In the genomic region with DNA sequence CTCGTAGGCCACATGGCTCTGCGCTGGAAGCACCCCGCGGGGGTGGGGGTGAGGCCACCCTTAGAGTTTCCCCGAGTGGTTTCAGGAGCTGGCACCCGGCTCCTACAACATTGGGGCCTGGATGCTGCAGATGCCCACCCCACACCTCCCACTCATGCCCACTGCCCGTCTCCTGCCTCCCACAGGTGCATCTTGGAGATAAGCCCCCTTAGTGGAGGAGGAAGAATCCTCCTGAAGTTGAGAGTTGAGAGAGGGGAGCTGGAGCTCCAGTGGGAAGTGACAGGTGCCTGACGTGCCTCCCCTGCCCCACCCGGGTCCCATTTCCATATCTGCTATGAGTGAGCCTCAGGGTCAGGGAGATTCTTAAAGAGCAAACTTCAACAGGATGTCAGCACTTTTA, we compare ENCODE assay signal across 27 cellular contexts.
"Had no signal": no experiment of that assay in that cellular context is flagged by ENCODE, and none has a peak within 500 bp of the region (broad histone marks: within the 10 kb centered on the region; RNA-seq: fewer than 3 reads in every experiment).

No MANE protein-coding gene starts in this region.

- DNase-seq: activated CD4-positive, alpha-beta T cell treated with anti-CD3 and anti-CD28 coated beads for 1 hour; activated CD4-positive, alpha-beta T cell treated with anti-CD3 and anti-CD28 coated beads, Interleukin-2, amount 10 ng/mL, durations not matched to agents 7 days and 5 days; activated CD4-positive, alpha-beta T cell treated with anti-CD3 and anti-CD28 coated beads, Interleukin-2, amount 50 U/mL, for 48 hours; activated CD4-positive, CD25-positive, alpha-beta regulatory T cell; activated CD8-positive, alpha-beta memory T cell treated with anti-CD3 and anti-CD28 coated beads, Interleukin-2, amount 50 U/mL, for 4 hours; activated naive CD4-positive, alpha-beta T cell; activated naive CD4-positive, alpha-beta T cell treated with anti-CD3 and anti-CD28 coated beads, Interleukin-2, amount 50 U/mL, for 16 hours; activated naive CD8-positive, alpha-beta T cell treated with anti-CD3 and anti-CD28 coated beads, Interleukin-2, amount 10 ng/mL, durations not matched to agents 7 days and 5 days; activated T-cell treated with anti-CD3 and anti-CD28 coated beads for 4 hours; activated T-cell treated with anti-CD3 and anti-CD28 coated beads, Interleukin-2, amount 50 U/mL, for 4 hours; amygdala; MM.1S; MV-4-11; NCI-H1092; NCI-H1436 treated with DMSO at 0.1 percent for 48 hours; NCI-H1694 treated with DMSO at 0.1 percent for 48 hours; NCI-H2029; NCI-H345; NCI-H524 treated with DMSO at 0.1 percent for 48 hours; PC-9; Right ventricle myocardium superior; SW 1271; T-helper 1 cell; T-helper 2 cell; T-helper 9 cell; WERI-Rb-1 had no signal

- H3K36me3 Mint-ChIP-seq: activated naive CD8-positive, alpha-beta T cell treated with anti-CD3 and anti-CD28 coated beads, Interleukin-2, amount 10 ng/mL, durations not matched to agents 7 days and 5 days had no signal

- H3K27ac Mint-ChIP-seq: activated CD4-positive, alpha-beta T cell treated with anti-CD3 and anti-CD28 coated beads, Interleukin-2, amount 10 ng/mL, durations not matched to agents 7 days and 5 days; activated naive CD8-positive, alpha-beta T cell treated with anti-CD3 and anti-CD28 coated beads, Interleukin-2, amount 10 ng/mL, durations not matched to agents 7 days and 5 days; activated T-helper 1 cell treated with anti-CD3 and anti-CD28 coated beads, Interleukin-12 subunit alpha, Interleukin-12 subunit beta, Interleukin-2, Interleukin-4 antibody, amounts not matched to agents 30 ng/mL and 10 ng/mL and 1 ng/mL, durations not matched to agents 14 hours and 24 hours and 36 hours had no signal

- H3K9me3 Mint-ChIP-seq: activated CD4-positive, alpha-beta T cell treated with anti-CD3 and anti-CD28 coated beads, Interleukin-2, amount 10 ng/mL, durations not matched to agents 7 days and 5 days; activated T-cell treated with anti-CD3 and anti-CD28 coated beads, Interleukin-2, amount 50 U/mL, for 4 hours; activated T-helper 1 cell treated with anti-CD3 and anti-CD28 coated beads, Interleukin-12 subunit alpha, Interleukin-12 subunit beta, Interleukin-2, Interleukin-4 antibody, amounts not matched to agents 30 ng/mL and 10 ng/mL and 1 ng/mL, durations not matched to agents 14 hours and 24 hours and 36 hours had no signal

- ATAC-seq: activated T-cell treated with anti-CD3 and anti-CD28 coated beads, Interleukin-2, amount 50 U/mL, for 4 hours had no signal
